8 cellular contexts compared by ENCODE assay signal in genomic region chr10:14879801-14880193, GRCh38. TPM values are rescaled to one million over a fixed set of nuclear protein-coding genes. Genes with fewer than 3 reads are reported as not detected.
A peak's percentile ranks its signal among the peaks of the same experiment; 100 is the strongest.
DNase-seq lines count a peak whose midpoint lies in the region; ATAC-seq and TF ChIP-seq lines count a peak whose summit lies in the region.

No MANE protein-coding gene starts in this region.

- intact Hi-C loops in left ventricle myocardium superior (cut with micrococcal nuclease) (no loop called here), lower lobe of right lung (cut with DNase I) (no loop called here)

- H3K9me3 ChIP-seq in cardiac muscle cell (ENCODE audit: low read depth) = no peaks in the 10 kb centered on the region
- no peaks in the 10 kb centered on the region for H3K9me3 ChIP-seq in lower lobe of right lung

- DNase-seq in cardiac muscle cell (ENCODE audit: low read depth in 1 of 2, low spot score in 1 of 2) (no peak), left ventricle myocardium superior (no peak), astrocyte of the cerebellum (ENCODE audit: low read depth) (no peak), lower lobe of right lung (no peak), HUDEP-2 (lab: John Stamatoyannopoulos, UW; ENCODE audit: unreplicated experiment in 76 of 76) (no peak)
- no peak for DNase-seq in activated effector memory CD4-positive, alpha-beta T cell treated with anti-CD3 and anti-CD28 coated beads, Interleukin-2, amount 50 U/mL, for 16 hours

- H3K4me1 ChIP-seq in cardiac muscle cell (ENCODE audit: low read depth) (peaks cover 11% of the 10 kb centered on the region), lower lobe of right lung (peaks cover 22% of the 10 kb centered on the region), urinary bladder (ENCODE audit: insufficient read depth) (no peaks in the 10 kb centered on the region)

- TF ChIP-seq CTCF in cardiac muscle cell (IDR thresholded peaks at IDR 0.05; ENCODE audit: low read depth, low read length) (no peak), astrocyte of the cerebellum (IDR thresholded peaks at IDR 0.05; ENCODE audit: low read depth, low read length, missing control alignments) (no peak), lower lobe of right lung (IDR thresholded peaks at IDR 0.05) (no peak)

- H3K27me3 ChIP-seq in cardiac muscle cell (no peaks in the 10 kb centered on the region), lower lobe of right lung (ENCODE audit: low read depth) (no peaks in the 10 kb centered on the region)

- WGBS in urinary bladder = 3% methylated on average over 7 of the region's 7 CpGs

- no peak overlapping the region for H3K27ac ChIP-seq in cardiac muscle cell
- H3K27ac ChIP-seq in lower lobe of right lung = no peak overlapping the region
- no peak overlapping the region for H3K27ac ChIP-seq in urinary bladder (ENCODE audit: low read depth)

- H3K36me3 ChIP-seq in cardiac muscle cell (no peaks in the 10 kb centered on the region), lower lobe of right lung (no peaks in the 10 kb centered on the region), urinary bladder (ENCODE audit: insufficient read depth) (no peaks in the 10 kb centered on the region)

- H3K4me3 ChIP-seq in cardiac muscle cell (peak overlapping the region; percentile 84), astrocyte of the cerebellum (ENCODE audit: low read depth, low read length) (peak overlapping the region; percentile 97), lower lobe of right lung (peak overlapping the region; percentile 70), urinary bladder (ENCODE audit: low read depth, low read length) (peak overlapping the region; percentile 88)

- ATAC-seq in left ventricle myocardium superior (no peak), lower lobe of right lung (no peak), GM21723 (IDR thresholded peaks at IDR 0.05; ENCODE audit: unreplicated experiment) (no peak)

- in situ Hi-C loops in astrocyte of the cerebellum (cut with HindIII; ENCODE audit: low sequenced_read_pairs) = no loop called here

RNA-seq across cellular contexts. Expression of gene SUV39H2, which starts 1.1 kb away (rescaled TPM):
- total RNA-seq in cardiac muscle cell (6.9 and 10.6 TPM in 2 replicates), left ventricle myocardium superior (5.2 TPM), lower lobe of right lung (4.3 TPM), urinary bladder (24.0 TPM)
- polyA plus RNA-seq in cardiac muscle cell (12.4 and 20.4 TPM in 2 replicates), urinary bladder (5.1 TPM)

RNA-seq across cellular contexts. Expression of gene HSPA14, which starts 41.7 kb away (rescaled TPM):
- total RNA-seq in cardiac muscle cell (14.0 and 14.2 TPM in 2 replicates), left ventricle myocardium superior (8.8 TPM), lower lobe of right lung (10.4 TPM), urinary bladder (16.6 TPM)
- polyA plus RNA-seq in cardiac muscle cell (19.3 and 22.3 TPM in 2 replicates), urinary bladder (10.1 TPM)

RNA-seq across cellular contexts. Expression of gene MSANTD7, which starts 41.7 kb away (rescaled TPM):
- total RNA-seq in cardiac muscle cell (16.0 and 16.7 TPM in 2 replicates), left ventricle myocardium superior (4.8 TPM), lower lobe of right lung (8.0 TPM), urinary bladder (17.3 TPM)
- polyA plus RNA-seq in cardiac muscle cell (8.0 and 10.1 TPM in 2 replicates), urinary bladder (6.9 TPM)

RNA-seq across cellular contexts. Expression of gene CDNF, which starts 42.0 kb away (rescaled TPM):
- 0.74 and 4.1 TPM in 2 replicates for total RNA-seq in cardiac muscle cell
- polyA plus RNA-seq in cardiac muscle cell = 1.4 and 2.9 TPM in 2 replicates
- 2.0 TPM for total RNA-seq in left ventricle myocardium superior
- total RNA-seq in lower lobe of right lung = 1.3 TPM
- total RNA-seq in urinary bladder = 1.9 TPM
- polyA plus RNA-seq in urinary bladder = 0.86 TPM
